Comparison of ENCODE assay signal across 14 cellular contexts in the genomic region with DNA sequence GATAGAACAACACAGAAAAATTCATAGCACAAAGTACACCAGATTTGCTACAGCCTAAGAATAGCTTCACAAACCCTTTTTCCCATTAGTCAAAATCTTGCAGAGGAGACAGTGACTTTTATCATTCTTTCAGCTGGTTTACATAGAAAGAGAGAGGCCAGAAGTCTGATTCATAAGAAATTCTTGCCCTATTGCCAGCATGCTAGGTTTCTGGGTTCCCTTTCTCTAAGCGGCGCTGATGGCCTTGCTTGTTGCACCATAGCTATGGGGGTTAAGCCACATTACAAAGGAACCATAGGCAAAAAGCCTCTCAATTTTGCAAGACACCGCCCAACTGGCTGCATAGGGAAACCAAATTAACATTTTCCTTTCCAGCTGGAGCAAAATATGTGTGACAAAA.
DNase-seq lines count a peak whose midpoint lies in the region; ATAC-seq, FAIRE-seq and TF ChIP-seq lines count a peak whose summit lies in the region.
"Had no signal": no experiment of that assay in that cellular context is flagged by ENCODE, and none has a peak within 500 bp of the region (broad histone marks: within the 10 kb centered on the region; RNA-seq: fewer than 3 reads in every experiment).

No MANE protein-coding gene starts in this region.

- H3K27me3 ChIP-seq in astrocyte (ENCODE audit: insufficient read depth, low read length) = no peaks in the 10 kb centered on the region
- no peaks in the 10 kb centered on the region for H3K27me3 ChIP-seq in right cardiac atrium (ENCODE audit: control insufficient read depth, insufficient read depth)
- H3K27me3 ChIP-seq: BLaER1 had no signal

- no peaks in the 10 kb centered on the region for H3K36me3 ChIP-seq in astrocyte (ENCODE audit: insufficient read depth, low read length)
- H3K36me3 ChIP-seq: BLaER1, heart right ventricle had no signal

- H4K20me1 ChIP-seq in astrocyte (ENCODE audit: insufficient read depth, low read length) = no peaks in the 10 kb centered on the region
- H4K20me1 ChIP-seq: BLaER1 had no signal

- intact Hi-C loops in sciatic nerve (cut with DNase I) = no loop called here
- intact Hi-C loops in right cardiac atrium (cut with DNase I) = no loop called here

- no peak overlapping the region for H3K4me3 ChIP-seq in astrocyte (ENCODE audit: insufficient read depth, low read depth, low read length)
- no peak overlapping the region for H3K4me3 ChIP-seq in right cardiac atrium (ENCODE audit: low read length)
- H3K4me3 ChIP-seq: BLaER1, heart right ventricle had no signal

- no peaks in the 10 kb centered on the region for H3K4me1 ChIP-seq in astrocyte (ENCODE audit: insufficient read depth, low read length)
- H3K4me1 ChIP-seq in right cardiac atrium (ENCODE audit: control insufficient read depth, insufficient read depth, low read length) = no peaks in the 10 kb centered on the region

- H3K27ac Mint-ChIP-seq in astrocyte (ENCODE audit: unreplicated experiment) = no peak overlapping the region
- no peak overlapping the region for H3K27ac Mint-ChIP-seq in activated T-cell treated with anti-CD3 and anti-CD28 coated beads, Interleukin-2, amount 50 U/mL, for 24 hours
- H3K27ac Mint-ChIP-seq: activated naive CD4-positive, alpha-beta T cell treated with anti-CD3 and anti-CD28 coated beads, Interleukin-2, amount 50 U/mL, for 72 hours had no signal

- WGBS in right cardiac atrium = 59% methylated on average over 3 of the region's 3 CpGs

- ATAC-seq in sciatic nerve (no peak), right cardiac atrium (no peak)
- ATAC-seq: activated naive CD4-positive, alpha-beta T cell treated with anti-CD3 and anti-CD28 coated beads, Interleukin-2, amount 50 U/mL, for 72 hours; heart right ventricle; WTC11 had no signal

- TF ChIP-seq CTCF in astrocyte (IDR thresholded peaks at IDR 0.05; ENCODE audit: insufficient read depth, low read depth, low read length) = no peak

- H3K9me3 ChIP-seq in astrocyte (ENCODE audit: insufficient read depth, low read depth, low read length) (peaks cover 2% of the 10 kb centered on the region), right cardiac atrium (ENCODE audit: control insufficient read depth, low read length) (no peaks in the 10 kb centered on the region)

- peak overlapping the region; percentile 15 for H3K4me2 ChIP-seq in astrocyte (ENCODE audit: low read length)
- H3K4me2 ChIP-seq: BLaER1 had no signal

- H3K4me1 Mint-ChIP-seq in astrocyte (ENCODE audit: low read depth, unreplicated experiment) = peaks cover 15% of the 10 kb centered on the region
- H3K4me1 Mint-ChIP-seq in activated T-cell treated with anti-CD3 and anti-CD28 coated beads, Interleukin-2, amount 50 U/mL, for 24 hours (ENCODE audit: low read depth) = no peaks in the 10 kb centered on the region

- DNase-seq in AG20443 (ENCODE audit: low spot score) (peak; percentile 87), LHCN-M2 (ENCODE audit: low read depth) (peak; percentile 45), astrocyte (ENCODE audit: low read depth) (peak; percentile 68), iris pigment epithelial cell (ENCODE audit: low read depth) (peak; percentile 89), sciatic nerve (ENCODE audit: low spot score) (no peak), right cardiac atrium (no peak), NCI-H2227 treated with DMSO at 0.1 percent for 48 hours (lab: John Stamatoyannopoulos, UW) (no peak)
- DNase-seq in activated T-cell treated with anti-CD3 and anti-CD28 coated beads, Interleukin-2, amount 50 U/mL, for 24 hours = no peak
- DNase-seq: heart right ventricle, NCI-H1092, NCI-H2171 had no signal

- no peak overlapping the region for H3K4me3 Mint-ChIP-seq in astrocyte (ENCODE audit: unreplicated experiment)
- no peak overlapping the region for H3K4me3 Mint-ChIP-seq in activated T-cell treated with anti-CD3 and anti-CD28 coated beads, Interleukin-2, amount 50 U/mL, for 24 hours
- H3K4me3 Mint-ChIP-seq: WTC11 had no signal

- H3K27ac ChIP-seq in astrocyte (ENCODE audit: low read depth, low read length) (no peak overlapping the region), right cardiac atrium (ENCODE audit: low read length) (no peak overlapping the region)
- H3K27ac ChIP-seq: BLaER1, heart right ventricle had no signal

- H3K36me3 Mint-ChIP-seq in astrocyte (ENCODE audit: low read depth, unreplicated experiment) = no peaks in the 10 kb centered on the region
- no peaks in the 10 kb centered on the region for H3K36me3 Mint-ChIP-seq in activated T-cell treated with anti-CD3 and anti-CD28 coated beads, Interleukin-2, amount 50 U/mL, for 24 hours (ENCODE audit: low read depth)
- H3K36me3 Mint-ChIP-seq: WTC11 had no signal

- FAIRE-seq in astrocyte (lab: Jason Lieb, UNC) = peak; percentile 81

- no peak overlapping the region for H2AFZ ChIP-seq in astrocyte (ENCODE audit: low read depth, low read length)

- H3K79me2 ChIP-seq in astrocyte (ENCODE audit: insufficient read depth, low read length) = no peaks in the 10 kb centered on the region

- H3K27me3 Mint-ChIP-seq in astrocyte (ENCODE audit: low read depth, unreplicated experiment) = peaks cover 5% of the 10 kb centered on the region
- peaks cover 53% of the 10 kb centered on the region for H3K27me3 Mint-ChIP-seq in activated T-cell treated with anti-CD3 and anti-CD28 coated beads, Interleukin-2, amount 50 U/mL, for 24 hours

- H3K9me3 Mint-ChIP-seq in astrocyte (ENCODE audit: unreplicated experiment) = peaks cover 7% of the 10 kb centered on the region
- H3K9me3 Mint-ChIP-seq in activated T-cell treated with anti-CD3 and anti-CD28 coated beads, Interleukin-2, amount 50 U/mL, for 24 hours = peaks cover under 1% of the 10 kb centered on the region

- no peak overlapping the region for H3K9ac ChIP-seq in astrocyte (ENCODE audit: low read length)
- H3K9ac ChIP-seq: BLaER1 had no signal

Comparison
In these comparisons a context has a peak if more than half of its experiments do, and no peak if none do; other contexts are left out.
1. DNase-seq: peak in AG20443 (single experiment), LHCN-M2 (single experiment), astrocyte (single experiment) and iris pigment epithelial cell (single experiment); none in sciatic nerve (single experiment), right cardiac atrium (0 of 3), NCI-H2227 treated with DMSO at 0.1 percent for 48 hours (single experiment) and activated T-cell treated with anti-CD3 and anti-CD28 coated beads, Interleukin-2, amount 50 U/mL, for 24 hours (single experiment).